Comparison of ENCODE assay signal across 8 cellular contexts in the genomic region with DNA sequence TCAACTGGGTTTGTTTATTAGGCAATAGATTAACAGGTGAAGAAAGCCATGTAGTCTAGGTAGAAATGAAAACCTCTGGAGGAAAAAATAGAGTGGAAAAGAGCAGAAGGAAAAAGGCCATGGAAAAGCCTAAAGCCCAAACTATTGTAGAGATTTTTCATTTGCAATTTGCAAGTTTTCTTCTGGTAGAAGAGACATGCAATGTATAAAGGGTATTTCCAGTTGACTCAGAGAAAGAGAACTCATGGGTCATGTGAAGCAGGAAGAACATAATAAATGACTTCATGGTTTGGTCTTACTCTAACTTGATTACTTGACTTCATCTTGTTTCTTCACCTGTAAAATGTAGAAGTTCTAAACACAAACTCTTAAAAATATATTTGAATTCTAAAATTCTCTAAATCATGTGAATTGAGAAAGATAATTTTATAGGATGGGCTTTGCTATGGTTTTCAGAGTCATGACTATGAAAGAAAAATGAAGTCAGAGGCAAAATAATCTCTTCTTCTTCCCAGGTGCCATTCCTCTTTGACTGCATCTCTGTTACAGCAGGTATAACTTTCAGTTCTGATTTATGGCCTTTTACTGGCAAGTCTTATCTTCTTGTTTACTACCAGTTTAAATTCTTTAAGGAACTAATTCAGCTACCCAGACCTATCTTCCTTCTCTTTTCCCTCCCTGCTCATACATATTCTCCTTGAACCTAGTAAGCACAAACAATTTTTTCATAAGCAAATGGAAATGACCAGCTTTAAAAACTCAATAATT. TPM values are rescaled to one million over a fixed set of nuclear protein-coding genes. Genes with fewer than 3 reads are reported as not detected.
A peak's percentile ranks its signal among the peaks of the same experiment; 100 is the strongest.
DNase-seq lines count a peak whose midpoint lies in the region; ATAC-seq, FAIRE-seq and TF ChIP-seq lines count a peak whose summit lies in the region.

No MANE protein-coding gene starts in this region.

- BruUV-seq in PC-3 (replicated peaks; lab: Mats Ljungman, UMichigan): no TSS peak

- no peak overlapping the region for H3K4me3 ChIP-seq in PC-3 (ENCODE audit: low read length)
- no peak overlapping the region for H3K4me3 ChIP-seq in mucosa of descending colon

- TF ChIP-seq POLR2A in GM12892 (IDR thresholded peaks at IDR 0.05; ENCODE audit: low read depth, low read length): no peak

- ATAC-seq in GM18520 (IDR thresholded peaks at IDR 0.05; ENCODE audit: unreplicated experiment) (peak; percentile 93), PC-3 (no peak), mucosa of descending colon (peak; percentile 61), left cardiac atrium (no peak)

- intact Hi-C loops in PC-3 (cut with micrococcal nuclease): no loop called here
- intact Hi-C loops in mucosa of descending colon (cut with DNase I, micrococcal nuclease): no loop called here
- intact Hi-C loops in left cardiac atrium (cut with DNase I): no loop called here

- H3K27me3 ChIP-seq in PC-3 (ENCODE audit: low read length): no peaks in the 10 kb centered on the region

- CTCF ChIA-PET in PC-3 (lab: Charles Lee): no interaction called here

- H3K4me1 ChIP-seq in PC-3 (ENCODE audit: insufficient read depth, low read length) (peaks cover 27% of the 10 kb centered on the region), mucosa of descending colon (ENCODE audit: low read depth) (peaks cover 13% of the 10 kb centered on the region)

- H3K4me2 ChIP-seq in PC-3 (ENCODE audit: low read length): no peak overlapping the region

- FAIRE-seq in GM12892 (lab: Jason Lieb, UNC): no peak

- no peak for TF ChIP-seq CTCF in PC-3 (conservative IDR thresholded peaks at IDR 0.05; ENCODE audit: low read depth, low read length)
- no peak for TF ChIP-seq CTCF in mucosa of descending colon (IDR thresholded peaks at IDR 0.05)

- DNase-seq in HCEC 1CT: peak; percentile 46
- DNase-seq in PC-3: peak; percentile 15
- no peak for DNase-seq in mucosa of descending colon
- DNase-seq in GOT3 (lab: John Stamatoyannopoulos, UW): no peak
- no peak for DNase-seq in left cardiac atrium
- no peak for DNase-seq in NCI-H1048 (lab: John Stamatoyannopoulos, UW)
- no peak for DNase-seq in GM12892 (ENCODE audit: insufficient read length)

- no peak overlapping the region for H3K9ac ChIP-seq in PC-3 (ENCODE audit: low read length)

- no peak overlapping the region for H3K27ac ChIP-seq in PC-3 (ENCODE audit: low read length)

- H3K9me3 ChIP-seq in PC-3 (ENCODE audit: low read length): no peaks in the 10 kb centered on the region
- H3K9me3 ChIP-seq in mucosa of descending colon: no peaks in the 10 kb centered on the region

- H3K79me2 ChIP-seq in PC-3 (ENCODE audit: low read length): no peaks in the 10 kb centered on the region

- H3K36me3 ChIP-seq in PC-3 (ENCODE audit: low read depth, low read length) (no peaks in the 10 kb centered on the region), mucosa of descending colon (ENCODE audit: low read depth) (no peaks in the 10 kb centered on the region)

- no peaks in the 10 kb centered on the region for H3K9me2 ChIP-seq in PC-3 (replicated peaks; ENCODE audit: low read length)

- peaks cover 4% of the 10 kb centered on the region for H3F3A ChIP-seq in PC-3 (ENCODE audit: low read length, unreplicated experiment)

- no peaks in the 10 kb centered on the region for H4K20me1 ChIP-seq in PC-3 (ENCODE audit: low read length)

- H2AFZ ChIP-seq in PC-3 (ENCODE audit: low read length): no peak overlapping the region

- POLR2A ChIA-PET in PC-3 (lab: Charles Lee; ENCODE audit: unreplicated experiment): no interaction called here

RNA-seq across cellular contexts. Expression of a gene that starts 47.8 kb away (rescaled TPM):
- 0.15 TPM in 1 of 2 replicates, not detected in the other for total RNA-seq in PC-3 (2014; rRNA removed)
- total RNA-seq in mucosa of descending colon: under 1 TPM; 0.17 to 0.77 (median 0.19) TPM
- under 1 TPM in 1 of 2 donors, not detected in 1; 0.27 TPM for total RNA-seq in left cardiac atrium
- not detected for polyA plus RNA-seq in GM12892 (2012; ENCODE audit: missing spikeins)

Comparison
In these comparisons a context has a peak if more than half of its experiments do, and no peak if none do; other contexts are left out.
1. ATAC-seq: peak in GM18520 (single experiment) and mucosa of descending colon (single experiment); none in PC-3 (single experiment) and left cardiac atrium (0 of 2).
2. DNase-seq: peak in HCEC 1CT (single experiment) and PC-3 (single experiment); none in mucosa of descending colon (0 of 3), GOT3 (single experiment), left cardiac atrium (single experiment), NCI-H1048 (single experiment) and GM12892 (single experiment).